ENCODE assay signal across 1 cellular context in the genomic region with DNA sequence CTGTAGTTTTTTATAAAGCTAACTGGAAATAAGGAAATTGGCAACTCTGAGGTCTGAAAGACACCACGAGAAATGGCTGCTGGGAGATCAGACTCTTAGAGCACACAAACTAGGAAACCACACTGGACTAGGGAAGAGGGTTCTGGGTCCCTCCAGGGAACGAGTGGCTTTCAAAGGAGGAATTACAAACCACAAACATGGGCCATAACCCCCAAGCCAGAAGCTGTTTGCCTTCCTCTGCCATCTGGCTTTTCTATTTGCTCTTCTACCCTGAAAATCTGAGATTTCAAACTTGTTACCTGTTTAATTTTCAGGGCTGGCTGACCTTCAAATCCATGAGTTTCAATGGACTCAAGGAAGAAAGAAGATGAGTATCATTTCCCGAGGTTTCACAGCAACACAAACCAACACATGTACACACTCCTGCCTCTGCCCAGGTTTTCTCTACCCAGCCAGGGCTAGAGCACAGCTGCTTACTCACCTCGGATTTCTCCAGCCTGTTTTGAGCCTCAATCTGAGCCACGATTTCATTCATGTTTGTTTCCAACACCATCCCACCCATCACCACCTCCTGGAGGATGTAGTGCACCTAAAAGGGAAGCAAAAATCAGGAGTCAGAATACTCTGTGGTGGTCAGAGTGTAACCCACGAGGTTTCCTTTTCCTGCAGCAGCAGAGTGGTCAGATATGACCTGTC.
TF ChIP-seq lines count a peak whose summit lies in the region.

No MANE protein-coding gene starts in this region.

TF ChIP-seq in HepG2, 621 proteins besides CTCF, POLR2A, EP300 and RAD21:
- TF ChIP-seq HOXA7 (CRISPR knock-in tag; IDR thresholded peaks at IDR 0.05) (no peak), TCF7 (IDR thresholded peaks at IDR 0.05; ENCODE audit: low read depth) (no peak), JARID2 (CRISPR knock-in tag; IDR thresholded peaks at IDR 0.05; ENCODE audit: insufficient replicate concordance) (no peak), ZNF430 (CRISPR knock-in tag; IDR thresholded peaks at IDR 0.05) (no peak), AKAP8 (CRISPR knock-in tag; IDR thresholded peaks at IDR 0.05) (no peak), ZNF703 (CRISPR knock-in tag; IDR thresholded peaks at IDR 0.05; ENCODE audit: borderline replicate concordance) (no peak), DNMT1 (CRISPR knock-in tag; IDR thresholded peaks at IDR 0.05) (no peak), MTF2 (CRISPR knock-in tag; IDR thresholded peaks at IDR 0.05; ENCODE audit: borderline replicate concordance) (no peak), RBM22 (optimal IDR thresholded peaks at IDR 0.05; ENCODE audit: low read length) (no peak), KDM2A (CRISPR knock-in tag; IDR thresholded peaks at IDR 0.05; ENCODE audit: borderline replicate concordance, low read depth) (no peak), ZBTB38 (CRISPR knock-in tag; IDR thresholded peaks at IDR 0.05) (no peak), KLF12 (CRISPR knock-in tag; IDR thresholded peaks at IDR 0.05; ENCODE audit: borderline replicate concordance) (no peak)
- TF ChIP-seq, protein P1, sequence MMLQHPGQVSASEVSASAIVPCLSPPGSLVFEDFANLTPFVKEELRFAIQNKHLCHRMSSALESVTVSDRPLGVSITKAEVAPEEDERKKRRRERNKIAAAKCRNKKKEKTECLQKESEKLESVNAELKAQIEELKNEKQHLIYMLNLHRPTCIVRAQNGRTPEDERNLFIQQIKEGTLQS (CRISPR knock-in tag; IDR thresholded peaks at IDR 0.05): no peak
- TF ChIP-seq, protein P2, sequence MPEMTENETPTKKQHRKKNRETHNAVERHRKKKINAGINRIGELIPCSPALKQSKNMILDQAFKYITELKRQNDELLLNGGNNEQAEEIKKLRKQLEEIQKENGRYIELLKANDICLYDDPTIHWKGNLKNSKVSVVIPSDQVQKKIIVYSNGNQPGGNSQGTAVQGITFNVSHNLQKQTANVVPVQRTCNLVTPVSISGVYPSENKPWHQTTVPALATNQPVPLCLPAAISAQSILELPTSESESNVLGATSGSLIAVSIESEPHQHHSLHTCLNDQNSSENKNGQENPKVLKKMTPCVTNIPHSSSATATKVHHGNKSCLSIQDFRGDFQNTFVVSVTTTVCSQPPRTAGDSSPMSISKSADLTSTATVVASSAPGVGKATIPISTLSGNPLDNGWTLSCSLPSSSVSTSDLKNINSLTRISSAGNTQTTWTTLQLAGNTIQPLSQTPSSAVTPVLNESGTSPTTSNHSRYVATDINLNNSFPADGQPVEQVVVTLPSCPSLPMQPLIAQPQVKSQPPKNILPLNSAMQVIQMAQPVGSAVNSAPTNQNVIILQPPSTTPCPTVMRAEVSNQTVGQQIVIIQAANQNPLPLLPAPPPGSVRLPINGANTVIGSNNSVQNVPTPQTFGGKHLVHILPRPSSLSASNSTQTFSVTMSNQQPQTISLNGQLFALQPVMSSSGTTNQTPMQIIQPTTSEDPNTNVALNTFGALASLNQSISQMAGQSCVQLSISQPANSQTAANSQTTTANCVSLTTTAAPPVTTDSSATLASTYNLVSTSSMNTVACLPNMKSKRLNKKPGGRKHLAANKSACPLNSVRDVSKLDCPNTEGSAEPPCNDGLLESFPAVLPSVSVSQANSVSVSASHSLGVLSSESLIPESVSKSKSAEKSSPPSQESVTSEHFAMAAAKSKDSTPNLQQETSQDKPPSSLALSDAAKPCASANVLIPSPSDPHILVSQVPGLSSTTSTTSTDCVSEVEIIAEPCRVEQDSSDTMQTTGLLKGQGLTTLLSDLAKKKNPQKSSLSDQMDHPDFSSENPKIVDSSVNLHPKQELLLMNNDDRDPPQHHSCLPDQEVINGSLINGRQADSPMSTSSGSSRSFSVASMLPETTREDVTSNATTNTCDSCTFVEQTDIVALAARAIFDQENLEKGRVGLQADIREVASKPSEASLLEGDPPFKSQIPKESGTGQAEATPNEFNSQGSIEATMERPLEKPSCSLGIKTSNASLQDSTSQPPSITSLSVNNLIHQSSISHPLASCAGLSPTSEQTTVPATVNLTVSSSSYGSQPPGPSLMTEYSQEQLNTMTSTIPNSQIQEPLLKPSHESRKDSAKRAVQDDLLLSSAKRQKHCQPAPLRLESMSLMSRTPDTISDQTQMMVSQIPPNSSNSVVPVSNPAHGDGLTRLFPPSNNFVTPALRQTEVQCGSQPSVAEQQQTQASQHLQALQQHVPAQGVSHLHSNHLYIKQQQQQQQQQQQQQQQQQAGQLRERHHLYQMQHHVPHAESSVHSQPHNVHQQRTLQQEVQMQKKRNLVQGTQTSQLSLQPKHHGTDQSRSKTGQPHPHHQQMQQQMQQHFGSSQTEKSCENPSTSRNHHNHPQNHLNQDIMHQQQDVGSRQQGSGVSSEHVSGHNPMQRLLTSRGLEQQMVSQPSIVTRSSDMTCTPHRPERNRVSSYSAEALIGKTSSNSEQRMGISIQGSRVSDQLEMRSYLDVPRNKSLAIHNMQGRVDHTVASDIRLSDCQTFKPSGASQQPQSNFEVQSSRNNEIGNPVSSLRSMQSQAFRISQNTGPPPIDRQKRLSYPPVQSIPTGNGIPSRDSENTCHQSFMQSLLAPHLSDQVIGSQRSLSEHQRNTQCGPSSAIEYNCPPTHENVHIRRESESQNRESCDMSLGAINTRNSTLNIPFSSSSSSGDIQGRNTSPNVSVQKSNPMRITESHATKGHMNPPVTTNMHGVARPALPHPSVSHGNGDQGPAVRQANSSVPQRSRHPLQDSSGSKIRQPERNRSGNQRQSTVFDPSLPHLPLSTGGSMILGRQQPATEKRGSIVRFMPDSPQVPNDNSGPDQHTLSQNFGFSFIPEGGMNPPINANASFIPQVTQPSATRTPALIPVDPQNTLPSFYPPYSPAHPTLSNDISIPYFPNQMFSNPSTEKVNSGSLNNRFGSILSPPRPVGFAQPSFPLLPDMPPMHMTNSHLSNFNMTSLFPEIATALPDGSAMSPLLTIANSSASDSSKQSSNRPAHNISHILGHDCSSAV (CRISPR knock-in tag; IDR thresholded peaks at IDR 0.05; ENCODE audit: borderline replicate concordance): no peak
- TF ChIP-seq, protein P3, sequence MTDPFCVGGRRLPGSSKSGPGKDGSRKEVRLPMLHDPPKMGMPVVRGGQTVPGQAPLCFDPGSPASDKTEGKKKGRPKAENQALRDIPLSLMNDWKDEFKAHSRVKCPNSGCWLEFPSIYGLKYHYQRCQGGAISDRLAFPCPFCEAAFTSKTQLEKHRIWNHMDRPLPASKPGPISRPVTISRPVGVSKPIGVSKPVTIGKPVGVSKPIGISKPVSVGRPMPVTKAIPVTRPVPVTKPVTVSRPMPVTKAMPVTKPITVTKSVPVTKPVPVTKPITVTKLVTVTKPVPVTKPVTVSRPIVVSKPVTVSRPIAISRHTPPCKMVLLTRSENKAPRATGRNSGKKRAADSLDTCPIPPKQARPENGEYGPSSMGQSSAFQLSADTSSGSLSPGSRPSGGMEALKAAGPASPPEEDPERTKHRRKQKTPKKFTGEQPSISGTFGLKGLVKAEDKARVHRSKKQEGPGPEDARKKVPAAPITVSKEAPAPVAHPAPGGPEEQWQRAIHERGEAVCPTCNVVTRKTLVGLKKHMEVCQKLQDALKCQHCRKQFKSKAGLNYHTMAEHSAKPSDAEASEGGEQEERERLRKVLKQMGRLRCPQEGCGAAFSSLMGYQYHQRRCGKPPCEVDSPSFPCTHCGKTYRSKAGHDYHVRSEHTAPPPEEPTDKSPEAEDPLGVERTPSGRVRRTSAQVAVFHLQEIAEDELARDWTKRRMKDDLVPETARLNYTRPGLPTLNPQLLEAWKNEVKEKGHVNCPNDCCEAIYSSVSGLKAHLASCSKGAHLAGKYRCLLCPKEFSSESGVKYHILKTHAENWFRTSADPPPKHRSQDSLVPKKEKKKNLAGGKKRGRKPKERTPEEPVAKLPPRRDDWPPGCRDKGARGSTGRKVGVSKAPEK (CRISPR knock-in tag; IDR thresholded peaks at IDR 0.05; ENCODE audit: borderline replicate concordance): no peak
TF ChIP-seq in HepG2: peak in this region for 0.
